In genomic region chr2:58919316-58919715, GRCh38 we compare ENCODE assay signal across 35 cellular contexts.
"Had no signal": no experiment of that assay in that cellular context is flagged by ENCODE, and none has a peak within 500 bp of the region (broad histone marks: within the 10 kb centered on the region; RNA-seq: fewer than 3 reads in every experiment).

No MANE protein-coding gene starts in this region.

- H3K27me3 ChIP-seq: adrenal gland, body of pancreas, brain microvascular endothelial cell, breast epithelium had no signal

- DNase-seq: activated B cell treated with CpG ODN at 0.5 μM for 24 hours; activated CD4-positive, alpha-beta memory T cell treated with anti-CD3 and anti-CD28 coated beads for 36 hours; activated CD4-positive, alpha-beta T cell treated with anti-CD3 and anti-CD28 coated beads for 4 hours; activated CD4-positive, alpha-beta T cell treated with anti-CD3 and anti-CD28 coated beads, Interleukin-2, amount 10 ng/mL, durations not matched to agents 24 days and 14 days; activated CD4-positive, alpha-beta T cell treated with anti-CD3 and anti-CD28 coated beads, Interleukin-2, amount 50 U/mL, for 1 hour; activated CD4-positive, alpha-beta T cell treated with anti-CD3 and anti-CD28 coated beads, Interleukin-2, amount 50 U/mL, for 4 hours; activated CD4-positive, CD25-positive, alpha-beta regulatory T cell treated with anti-CD3 and anti-CD28 coated beads, Interleukin-2, amount 50 U/mL, for 72 hours; activated CD8-positive, alpha-beta memory T cell treated with anti-CD3 and anti-CD28 coated beads, Interleukin-2, amount 50 U/mL, for 4 hours; activated CD8-positive, alpha-beta T cell treated with anti-CD3 and anti-CD28 coated beads for 36 hours; activated effector memory CD4-positive, alpha-beta T cell treated with Interleukin-2 at 50 U/mL for 16 hours; activated gamma-delta T cell treated with Interleukin-2 at 50 U/mL for 16 hours; activated naive CD4-positive, alpha-beta T cell; activated naive CD4-positive, alpha-beta T cell treated with anti-CD3 and anti-CD28 coated beads for 36 hours; activated naive CD4-positive, alpha-beta T cell treated with anti-CD3 and anti-CD28 coated beads, Interleukin-2, amount 50 U/mL, for 16 hours; activated naive CD8-positive, alpha-beta T cell treated with anti-CD3 and anti-CD28 coated beads for 36 hours; activated T-cell treated with anti-CD3 and anti-CD28 coated beads for 4 hours; activated T-cell treated with anti-CD3 and anti-CD28 coated beads, Interleukin-2, amount 50 U/mL, for 1 hour; activated T-cell treated with anti-CD3 and anti-CD28 coated beads, Interleukin-2, amount 50 U/mL, for 4 hours; activated T-cell treated with anti-CD3 and anti-CD28 coated beads, Interleukin-2, amount 50 U/mL, for 72 hours; adrenal gland; amniotic stem cell; aorta; body of pancreas; central memory CD4-positive, alpha-beta T cell; T-helper 1 cell; T-helper 2 cell; T-helper 9 cell had no signal

- ATAC-seq: activated CD8-positive, alpha-beta T cell treated with anti-CD3 and anti-CD28 coated beads for 36 hours; activated naive CD4-positive, alpha-beta T cell treated with anti-CD3 and anti-CD28 coated beads, Interleukin-2, amount 50 U/mL, for 72 hours; activated T-cell treated with anti-CD3 and anti-CD28 coated beads, Interleukin-2, amount 50 U/mL, for 4 hours; activated T-cell treated with anti-CD3 and anti-CD28 coated beads, Interleukin-2, amount 50 U/mL, for 72 hours; body of pancreas had no signal

- H3K27ac Mint-ChIP-seq: activated B cell treated with CpG ODN at 0.5 μM for 24 hours; activated CD4-positive, alpha-beta memory T cell treated with anti-CD3 and anti-CD28 coated beads for 36 hours; activated CD4-positive, alpha-beta T cell treated with anti-CD3 and anti-CD28 coated beads, Interleukin-2, amount 10 ng/mL, durations not matched to agents 24 days and 14 days; activated CD8-positive, alpha-beta T cell treated with anti-CD3 and anti-CD28 coated beads for 36 hours; activated naive CD4-positive, alpha-beta T cell treated with anti-CD3 and anti-CD28 coated beads for 36 hours; activated naive CD4-positive, alpha-beta T cell treated with anti-CD3 and anti-CD28 coated beads, Interleukin-2, amount 50 U/mL, for 72 hours; activated naive CD8-positive, alpha-beta T cell treated with anti-CD3 and anti-CD28 coated beads for 36 hours; activated T-cell treated with anti-CD3 and anti-CD28 coated beads, Interleukin-2, amount 50 U/mL, for 72 hours; activated T-helper 1 cell treated with anti-CD3 and anti-CD28 coated beads, Interleukin-12 subunit alpha, Interleukin-12 subunit beta, Interleukin-2, Interleukin-4 antibody, amounts not matched to agents 30 ng/mL and 10 ng/mL and 1 ng/mL, durations not matched to agents 14 hours and 24 hours and 36 hours; activated T-helper 2 cell treated with anti-CD3 and anti-CD28 coated beads, Interferon-gamma antibody, Interleukin-2, Interleukin-4, amounts not matched to agents 10 μg/mL and 5 μg/mL and 100 μg/mL, durations not matched to agents 14 hours and 24 hours and 36 hours; T-helper 1 cell treated with Interleukin-12 subunit alpha and Interleukin-12 subunit beta and Interleukin-4 antibody, amounts not matched to agents 30 μg/mL and 1 μg/mL, for 36 hours; T-helper 2 cell treated with Interferon-gamma antibody and Interleukin-4, amounts not matched to agents 5 μg/mL and 100 μg/mL, for 36 hours had no signal

- H3K36me3 Mint-ChIP-seq: activated CD4-positive, alpha-beta memory T cell treated with anti-CD3 and anti-CD28 coated beads for 36 hours; activated naive CD4-positive, alpha-beta T cell treated with anti-CD3 and anti-CD28 coated beads, Interleukin-2, amount 50 U/mL, for 72 hours; activated naive CD8-positive, alpha-beta T cell treated with anti-CD3 and anti-CD28 coated beads for 36 hours had no signal

- H3K4me1 ChIP-seq: adrenal gland, body of pancreas, breast epithelium had no signal

- H3K4me3 Mint-ChIP-seq: activated B cell treated with CpG ODN at 0.5 μM for 24 hours; activated CD4-positive, alpha-beta memory T cell treated with anti-CD3 and anti-CD28 coated beads for 36 hours; activated CD4-positive, alpha-beta T cell treated with anti-CD3 and anti-CD28 coated beads, Interleukin-2, amount 10 ng/mL, durations not matched to agents 24 days and 14 days; activated CD8-positive, alpha-beta T cell treated with anti-CD3 and anti-CD28 coated beads for 36 hours; activated naive CD4-positive, alpha-beta T cell treated with anti-CD3 and anti-CD28 coated beads for 36 hours; activated naive CD8-positive, alpha-beta T cell treated with anti-CD3 and anti-CD28 coated beads for 36 hours; activated T-cell treated with anti-CD3 and anti-CD28 coated beads, Interleukin-2, amount 50 U/mL, for 4 hours; activated T-cell treated with anti-CD3 and anti-CD28 coated beads, Interleukin-2, amount 50 U/mL, for 72 hours; activated T-helper 1 cell treated with anti-CD3 and anti-CD28 coated beads, Interleukin-12 subunit alpha, Interleukin-12 subunit beta, Interleukin-2, Interleukin-4 antibody, amounts not matched to agents 30 ng/mL and 10 ng/mL and 1 ng/mL, durations not matched to agents 14 hours and 24 hours and 36 hours; T-helper 1 cell treated with Interleukin-12 subunit alpha and Interleukin-12 subunit beta and Interleukin-4 antibody, amounts not matched to agents 30 μg/mL and 1 μg/mL, for 36 hours; T-helper 2 cell treated with Interferon-gamma antibody and Interleukin-4, amounts not matched to agents 5 μg/mL and 100 μg/mL, for 36 hours had no signal

- H3K27ac ChIP-seq: adrenal gland, body of pancreas, breast epithelium, VCaP had no signal

- H3K9me3 Mint-ChIP-seq: activated B cell treated with CpG ODN at 0.5 μM for 24 hours; activated CD4-positive, alpha-beta memory T cell treated with anti-CD3 and anti-CD28 coated beads for 36 hours; activated CD4-positive, alpha-beta T cell treated with anti-CD3 and anti-CD28 coated beads, Interleukin-2, amount 10 ng/mL, durations not matched to agents 24 days and 14 days; activated CD8-positive, alpha-beta T cell treated with anti-CD3 and anti-CD28 coated beads for 36 hours; activated naive CD4-positive, alpha-beta T cell treated with anti-CD3 and anti-CD28 coated beads for 36 hours; activated naive CD4-positive, alpha-beta T cell treated with anti-CD3 and anti-CD28 coated beads, Interleukin-2, amount 50 U/mL, for 72 hours; activated naive CD8-positive, alpha-beta T cell treated with anti-CD3 and anti-CD28 coated beads for 36 hours; activated T-cell treated with anti-CD3 and anti-CD28 coated beads, Interleukin-2, amount 50 U/mL, for 4 hours; activated T-cell treated with anti-CD3 and anti-CD28 coated beads, Interleukin-2, amount 50 U/mL, for 72 hours; activated T-helper 1 cell treated with anti-CD3 and anti-CD28 coated beads, Interleukin-12 subunit alpha, Interleukin-12 subunit beta, Interleukin-2, Interleukin-4 antibody, amounts not matched to agents 30 ng/mL and 10 ng/mL and 1 ng/mL, durations not matched to agents 14 hours and 24 hours and 36 hours; activated T-helper 2 cell treated with anti-CD3 and anti-CD28 coated beads, Interferon-gamma antibody, Interleukin-2, Interleukin-4, amounts not matched to agents 10 μg/mL and 5 μg/mL and 100 μg/mL, durations not matched to agents 14 hours and 24 hours and 36 hours; T-helper 1 cell treated with Interleukin-12 subunit alpha and Interleukin-12 subunit beta and Interleukin-4 antibody, amounts not matched to agents 30 μg/mL and 1 μg/mL, for 36 hours; T-helper 2 cell treated with Interferon-gamma antibody and Interleukin-4, amounts not matched to agents 5 μg/mL and 100 μg/mL, for 36 hours had no signal

- H3K36me3 ChIP-seq: adrenal gland, brain microvascular endothelial cell, breast epithelium had no signal

- H3K9me3 ChIP-seq: adrenal gland, body of pancreas, breast epithelium had no signal

- H3K4me1 Mint-ChIP-seq: activated B cell treated with CpG ODN at 0.5 μM for 24 hours; activated CD4-positive, alpha-beta T cell treated with anti-CD3 and anti-CD28 coated beads, Interleukin-2, amount 10 ng/mL, durations not matched to agents 24 days and 14 days; activated naive CD8-positive, alpha-beta T cell treated with anti-CD3 and anti-CD28 coated beads for 36 hours had no signal

- H3K4me3 ChIP-seq: adrenal gland, body of pancreas, breast epithelium had no signal

- H3K27me3 Mint-ChIP-seq: activated CD4-positive, alpha-beta memory T cell treated with anti-CD3 and anti-CD28 coated beads for 36 hours; activated CD4-positive, alpha-beta T cell treated with anti-CD3 and anti-CD28 coated beads, Interleukin-2, amount 10 ng/mL, durations not matched to agents 24 days and 14 days; activated CD8-positive, alpha-beta T cell treated with anti-CD3 and anti-CD28 coated beads for 36 hours; activated naive CD8-positive, alpha-beta T cell treated with anti-CD3 and anti-CD28 coated beads for 36 hours had no signal
